Comparison of ENCODE assay signal across 29 cellular contexts in the genomic region with DNA sequence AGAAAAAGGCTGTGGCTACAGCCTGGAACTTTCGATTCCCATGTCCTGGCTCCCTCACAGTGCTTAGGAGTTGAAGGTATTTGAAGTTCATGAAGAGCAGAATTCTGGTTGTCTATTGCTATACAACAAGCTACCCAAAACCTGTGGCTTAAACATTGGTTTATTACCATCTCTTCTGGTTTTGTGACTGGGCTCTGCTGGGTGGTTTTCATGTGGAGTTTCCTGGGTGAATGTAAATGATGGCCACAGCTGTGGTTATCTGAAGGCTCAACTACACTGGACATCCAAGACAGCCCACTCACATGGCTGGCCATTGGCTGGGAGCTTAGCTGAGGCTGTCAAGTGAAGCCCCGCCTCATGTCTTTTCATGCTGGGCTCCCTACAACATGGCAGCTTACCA.
"Had no signal": no experiment of that assay in that cellular context is flagged by ENCODE, and none has a peak within 500 bp of the region (broad histone marks: within the 10 kb centered on the region; RNA-seq: fewer than 3 reads in every experiment).

No MANE protein-coding gene starts in this region.

- FAIRE-seq: colon, endometrium, endothelial cell of umbilical vein, frontal cortex had no signal

- H3K27ac Mint-ChIP-seq: dendritic cell treated with granulocyte-macrophage colony-stimulating factor and Interleukin-4, amounts not matched to agents 40 ng/mL and 50 ng/mL, for 4 days; effector memory CD8-positive, alpha-beta T cell; endodermal cell had no signal

- H3K27ac ChIP-seq: colonic mucosa, coronary artery, dorsolateral prefrontal cortex, epithelial cell of prostate, esophagus muscularis mucosa, esophagus squamous epithelium, foreskin keratinocyte, gastrocnemius medialis, gastroesophageal sphincter, heart left ventricle, heart right ventricle had no signal

- H3K4me3 ChIP-seq: colonic mucosa, coronary artery, dorsolateral prefrontal cortex, esophagus muscularis mucosa, esophagus squamous epithelium, gastrocnemius medialis, gastroesophageal sphincter, heart left ventricle, heart right ventricle had no signal

- H3K27me3 ChIP-seq: colonic mucosa, dorsolateral prefrontal cortex, esophagus muscularis mucosa, gastrocnemius medialis, gastroesophageal sphincter, heart left ventricle, heart right ventricle had no signal

- DNase-seq: colonic mucosa; cortex of kidney; dermis blood vessel endothelial cell; dorsolateral prefrontal cortex; effector CD4-positive, alpha-beta T cell; effector CD8-positive, alpha-beta T cell; effector memory CD4-positive, alpha-beta T cell; effector memory CD8-positive, alpha-beta T cell; endodermal cell; erythroblast; esophagus squamous epithelium; foreskin fibroblast; foreskin keratinocyte; foreskin melanocyte; gastrocnemius medialis; glutamatergic neuron; head of caudate nucleus; heart left ventricle; heart right ventricle had no signal

- ATAC-seq: effector memory CD8-positive, alpha-beta T cell; esophagus mucosa; foreskin keratinocyte; gastrocnemius medialis; gastroesophageal sphincter; heart left ventricle; heart right ventricle had no signal

- H3K4me1 ChIP-seq: colonic mucosa, foreskin keratinocyte, gastrocnemius medialis had no signal

- H3K4me3 Mint-ChIP-seq: dendritic cell treated with granulocyte-macrophage colony-stimulating factor and Interleukin-4, amounts not matched to agents 40 ng/mL and 50 ng/mL, for 4 days; effector memory CD8-positive, alpha-beta T cell; endodermal cell had no signal

- H3K36me3 ChIP-seq: colonic mucosa, esophagus muscularis mucosa, esophagus squamous epithelium, gastrocnemius medialis, gastroesophageal sphincter, heart left ventricle, heart right ventricle had no signal

- H3K9me3 ChIP-seq: colonic mucosa, gastrocnemius medialis had no signal
